Comparison of ENCODE assay signal across 8 cellular contexts in the genomic region with DNA sequence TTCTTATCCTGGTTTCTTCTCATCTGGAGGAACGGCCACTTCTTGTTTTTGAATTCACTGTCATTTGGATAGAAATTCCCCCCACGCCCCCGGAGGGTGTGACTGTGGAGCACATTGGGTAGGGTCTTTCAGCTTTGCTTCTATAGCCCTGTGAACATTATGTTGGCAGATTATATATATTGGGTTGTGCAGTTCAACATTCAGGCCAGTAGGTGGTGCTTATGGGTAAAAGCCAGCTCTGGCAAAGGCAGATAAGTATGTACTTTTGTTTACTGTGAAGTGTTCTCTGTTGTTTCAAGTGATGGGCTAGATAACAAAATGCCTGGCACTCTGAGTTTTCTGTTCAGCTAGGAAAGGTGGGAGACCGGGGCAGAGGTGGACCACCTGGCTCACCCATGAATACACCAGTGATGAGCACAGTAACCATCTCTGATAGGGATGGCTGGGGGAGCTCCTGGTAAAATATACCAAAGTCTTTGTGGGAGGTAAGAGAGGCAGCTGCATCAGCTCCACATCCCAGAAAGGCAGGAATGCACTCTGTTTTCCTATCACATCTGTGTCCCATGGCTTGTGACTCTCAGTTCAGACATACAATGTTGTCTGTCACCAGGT.
A peak's percentile ranks its signal among the peaks of the same experiment; 100 is the strongest.
DNase-seq lines count a peak whose midpoint lies in the region; ATAC-seq and TF ChIP-seq lines count a peak whose summit lies in the region.

No MANE protein-coding gene starts in this region.

- H3K4me1 Mint-ChIP-seq in activated T-helper 2 cell treated with anti-CD3 and anti-CD28 coated beads, Interferon-gamma antibody, Interleukin-2, Interleukin-4, amounts not matched to agents 10 μg/mL and 5 μg/mL and 100 μg/mL, durations not matched to agents 14 hours and 24 hours and 36 hours (ENCODE audit: low read depth) = no peaks in the 10 kb centered on the region

- H3K4me3 Mint-ChIP-seq in activated T-helper 2 cell treated with anti-CD3 and anti-CD28 coated beads, Interferon-gamma antibody, Interleukin-2, Interleukin-4, amounts not matched to agents 10 μg/mL and 5 μg/mL and 100 μg/mL, durations not matched to agents 14 hours and 24 hours and 36 hours (ENCODE audit: low read depth) = no peak overlapping the region

- 59 to 83% (median 78%) methylated on average over 4 of the region's 4 CpGs for WGBS in spleen, 5 donors

- TF ChIP-seq CTCF in AG10803 (conservative IDR thresholded peaks at IDR 0.05; ENCODE audit: low read length) = peak; percentile 57
- peak; percentile 41 for TF ChIP-seq CTCF in RWPE2 (IDR thresholded peaks at IDR 0.05; ENCODE audit: poor library complexity, severe bottlenecking)
- peak; percentile 80 for TF ChIP-seq CTCF in foreskin keratinocyte (conservative IDR thresholded peaks at IDR 0.05)
- peak in 7 of 11 experiments; percentile 7 to 49 (median 45) for TF ChIP-seq CTCF in spleen (IDR thresholded peaks at IDR 0.05 in 8 of 11, conservative IDR thresholded peaks at IDR 0.05 in 3 of 11)
- TF ChIP-seq CTCF in omental fat pad (IDR thresholded peaks at IDR 0.05) = no peak

- H3K27me3 Mint-ChIP-seq in activated T-helper 2 cell treated with anti-CD3 and anti-CD28 coated beads, Interferon-gamma antibody, Interleukin-2, Interleukin-4, amounts not matched to agents 10 μg/mL and 5 μg/mL and 100 μg/mL, durations not matched to agents 14 hours and 24 hours and 36 hours (ENCODE audit: low read depth) = no peaks in the 10 kb centered on the region

- peak; percentile 78 for ATAC-seq in GM18519 (IDR thresholded peaks at IDR 0.05; ENCODE audit: low FRiP score, unreplicated experiment)
- no peak for ATAC-seq in RWPE2 (ENCODE audit: low read depth)
- ATAC-seq in foreskin keratinocyte = peak; percentile 81
- ATAC-seq in omental fat pad (ENCODE audit: low FRiP score) = no peak

- no peaks in the 10 kb centered on the region for H3K36me3 Mint-ChIP-seq in activated T-helper 2 cell treated with anti-CD3 and anti-CD28 coated beads, Interferon-gamma antibody, Interleukin-2, Interleukin-4, amounts not matched to agents 10 μg/mL and 5 μg/mL and 100 μg/mL, durations not matched to agents 14 hours and 24 hours and 36 hours (ENCODE audit: low read depth)

- H3K27ac ChIP-seq in RWPE2 (ENCODE audit: poor library complexity, severe bottlenecking) (no peak overlapping the region), foreskin keratinocyte (no peak overlapping the region), spleen (no peak overlapping the region)

- intact Hi-C loops in spleen (cut with DNase I; ENCODE audit: low total_unique reads) = no loop called here
- intact Hi-C loops in activated T-helper 2 cell treated with anti-CD3 and anti-CD28 coated beads, Interferon-gamma antibody, Interleukin-2, Interleukin-4, amounts not matched to agents 10 μg/mL and 5 μg/mL and 100 μg/mL, durations not matched to agents 14 hours and 24 hours and 36 hours (cut with micrococcal nuclease) = no loop called here

- H3K27me3 ChIP-seq in RWPE2 (ENCODE audit: insufficient read depth, poor library complexity, severe bottlenecking) (no peaks in the 10 kb centered on the region), foreskin keratinocyte (no peaks in the 10 kb centered on the region), spleen (replicated peaks in 1 of 7) (no peaks in the 10 kb centered on the region)

- TF ChIP-seq POLR2A in spleen (IDR thresholded peaks at IDR 0.05) = no peak

- DNase-seq in AG10803 (ENCODE audit: low read depth) (peak; percentile 5), HK-2 (ENCODE audit: unreplicated experiment) (peak; percentile 14), RWPE2 (ENCODE audit: low spot score) (no peak), foreskin keratinocyte (peak; percentile 16 to 52), spleen (no peak), omental fat pad (ENCODE audit: low spot score) (no peak)
- no peak for DNase-seq in activated T-helper 2 cell treated with anti-CD3 and anti-CD28 coated beads, Interferon-gamma antibody, Interleukin-2, Interleukin-4, amounts not matched to agents 10 μg/mL and 5 μg/mL and 100 μg/mL, durations not matched to agents 14 hours and 24 hours and 36 hours (ENCODE audit: low spot score)

- H3K27ac Mint-ChIP-seq in activated T-helper 2 cell treated with anti-CD3 and anti-CD28 coated beads, Interferon-gamma antibody, Interleukin-2, Interleukin-4, amounts not matched to agents 10 μg/mL and 5 μg/mL and 100 μg/mL, durations not matched to agents 14 hours and 24 hours and 36 hours = no peak overlapping the region

- H3K9me3 ChIP-seq in RWPE2 (ENCODE audit: severe bottlenecking) (peaks cover 7% of the 10 kb centered on the region), spleen (peaks cover 0 to 31% (median 19%) of the 10 kb centered on the region in 8 donors)

- peaks cover 21% of the 10 kb centered on the region for H3K9me3 Mint-ChIP-seq in activated T-helper 2 cell treated with anti-CD3 and anti-CD28 coated beads, Interferon-gamma antibody, Interleukin-2, Interleukin-4, amounts not matched to agents 10 μg/mL and 5 μg/mL and 100 μg/mL, durations not matched to agents 14 hours and 24 hours and 36 hours

- H3K4me3 ChIP-seq in AG10803 (ENCODE audit: low read length) (no peak overlapping the region), RWPE2 (ENCODE audit: severe bottlenecking) (no peak overlapping the region), spleen (no peak overlapping the region)

- H3K4me1 ChIP-seq in RWPE2 (ENCODE audit: insufficient read depth, poor library complexity, severe bottlenecking) (no peaks in the 10 kb centered on the region), foreskin keratinocyte (no peaks in the 10 kb centered on the region), spleen (no peaks in the 10 kb centered on the region)

- H3K36me3 ChIP-seq in RWPE2 (ENCODE audit: low read depth) (no peaks in the 10 kb centered on the region), spleen (no peaks in the 10 kb centered on the region)

Comparison
In these comparisons a context has a peak if more than half of its experiments do, and no peak if none do; other contexts are left out.
1. DNase-seq: peak in AG10803 (single experiment), HK-2 (single experiment) and foreskin keratinocyte (2 of 2); none in RWPE2 (single experiment), spleen (single experiment), omental fat pad (single experiment) and activated T-helper 2 cell treated with anti-CD3 and anti-CD28 coated beads, Interferon-gamma antibody, Interleukin-2, Interleukin-4, amounts not matched to agents 10 μg/mL and 5 μg/mL and 100 μg/mL, durations not matched to agents 14 hours and 24 hours and 36 hours (single experiment).
2. CTCF ChIP-seq: peak in AG10803 (single experiment), RWPE2 (single experiment), foreskin keratinocyte (single experiment) and spleen (7 of 11); none in omental fat pad (0 of 3).
3. ATAC-seq: peak in GM18519 (single experiment) and foreskin keratinocyte (single experiment); none in RWPE2 (single experiment) and omental fat pad (single experiment).